8 cellular contexts compared by ENCODE assay signal in genomic region chr14:99518441-99519346, GRCh38. TPM values are rescaled to one million over a fixed set of nuclear protein-coding genes. Genes with fewer than 3 reads are reported as not detected.
A peak's percentile ranks its signal among the peaks of the same experiment; 100 is the strongest.
DNase-seq lines count a peak whose midpoint lies in the region; ATAC-seq, FAIRE-seq and TF ChIP-seq lines count a peak whose summit lies in the region.

No MANE protein-coding gene starts in this region.

- TF ChIP-seq CTCF in Peyer's patch (IDR thresholded peaks at IDR 0.05) (peak; percentile 79 to 98 (median 96)), parathyroid adenoma (IDR thresholded peaks at IDR 0.05) (peak; percentile 96), upper lobe of left lung (IDR thresholded peaks at IDR 0.05) (peak; percentile 94 to 99 (median 97))

- no peak overlapping the region for H3K27ac ChIP-seq in CD4-positive, CD25-positive, alpha-beta regulatory T cell (ENCODE audit: insufficient read depth, low read length, poor library complexity, severe bottlenecking)
- H3K27ac ChIP-seq in Peyer's patch (no peak overlapping the region), parathyroid adenoma (no peak overlapping the region), upper lobe of left lung (no peak overlapping the region)

- H3K9ac ChIP-seq in parathyroid adenoma, result no peak overlapping the region

- no peaks in the 10 kb centered on the region for H3K27me3 ChIP-seq in CD4-positive, CD25-positive, alpha-beta regulatory T cell (ENCODE audit: control insufficient read depth, insufficient read depth, low read length)
- H3K27me3 ChIP-seq in Peyer's patch (no peaks in the 10 kb centered on the region), parathyroid adenoma (ENCODE audit: control insufficient read depth, insufficient read depth, low read length) (no peaks in the 10 kb centered on the region), upper lobe of left lung (no peaks in the 10 kb centered on the region)

- H2AFZ ChIP-seq in parathyroid adenoma, result no peak overlapping the region

- TF ChIP-seq POLR2A in Peyer's patch (IDR thresholded peaks at IDR 0.05) (no peak), upper lobe of left lung (IDR thresholded peaks at IDR 0.05) (no peak)

- peak; percentile 67 to 74 for ATAC-seq in CD4-positive, CD25-positive, alpha-beta regulatory T cell (ENCODE audit: low read depth in 2 of 2)
- ATAC-seq in GM19395 (IDR thresholded peaks at IDR 0.05; ENCODE audit: unreplicated experiment) (peak; percentile 80), upper lobe of left lung (ENCODE audit: low FRiP score in 2 of 2) (peak; percentile 72 to 73)

- no peaks in the 10 kb centered on the region for H3K9me3 Mint-ChIP-seq in CD4-positive, CD25-positive, alpha-beta regulatory T cell

- no peak for TF ChIP-seq EP300 in upper lobe of left lung (IDR thresholded peaks at IDR 0.05)

- H3K4me3 ChIP-seq in CD4-positive, CD25-positive, alpha-beta regulatory T cell (ENCODE audit: low read depth, low read length), result no peak overlapping the region
- H3K4me3 ChIP-seq in Peyer's patch, result no peak overlapping the region
- H3K4me3 ChIP-seq in parathyroid adenoma (ENCODE audit: low read depth, low read length), result no peak overlapping the region
- H3K4me3 ChIP-seq in upper lobe of left lung, result no peak overlapping the region

- DNase-seq in CD4-positive, CD25-positive, alpha-beta regulatory T cell, result peak; percentile 67 to 79 (median 75)
- DNase-seq in HUDEP-2 (lab: John Stamatoyannopoulos, UW; ENCODE audit: unreplicated experiment in 76 of 76), result peak in 58 of 76 experiments; percentile 5 to 70 (median 40)
- DNase-seq in Peyer's patch, result peak; percentile 54 to 90 (median 89)
- peak; percentile 73 to 76 for DNase-seq in activated T-helper 1 cell treated with anti-CD3 and anti-CD28 coated beads, Interleukin-2, amount 50 U/mL, for 16 hours (ENCODE audit: low read depth in 1 of 2, low spot score in 1 of 2)
- DNase-seq in frontal cortex (ENCODE audit: low spot score in 2 of 2), result peak; percentile 79 to 89
- peak; percentile 79 to 97 for DNase-seq in upper lobe of left lung

- H3K4me1 Mint-ChIP-seq in CD4-positive, CD25-positive, alpha-beta regulatory T cell, result no peaks in the 10 kb centered on the region

- H3K27ac Mint-ChIP-seq in CD4-positive, CD25-positive, alpha-beta regulatory T cell, result no peak overlapping the region

- peaks cover 12% of the 10 kb centered on the region for H3K79me2 ChIP-seq in parathyroid adenoma

- 52 to 88% methylated on average over 4 to 18 of the region's 21 CpGs for WGBS in upper lobe of left lung, 2 donors

- H3K36me3 ChIP-seq in CD4-positive, CD25-positive, alpha-beta regulatory T cell (ENCODE audit: control insufficient read depth, insufficient read depth, low read length), result no peaks in the 10 kb centered on the region
- H3K36me3 ChIP-seq in Peyer's patch (peaks cover 0 to 25% (median 0%) of the 10 kb centered on the region in 3 donors), parathyroid adenoma (ENCODE audit: control insufficient read depth, insufficient read depth, low read length) (no peaks in the 10 kb centered on the region), upper lobe of left lung (peaks cover 0 to 23% (median 9%) of the 10 kb centered on the region in 4 donors)

- H3K4me1 ChIP-seq in CD4-positive, CD25-positive, alpha-beta regulatory T cell (ENCODE audit: control insufficient read depth, insufficient read depth, low read length, poor library complexity, severe bottlenecking), result no peaks in the 10 kb centered on the region
- H3K4me1 ChIP-seq in Peyer's patch (peaks cover 0 to 21% (median 0%) of the 10 kb centered on the region in 4 donors), parathyroid adenoma (peaks cover 3% of the 10 kb centered on the region), upper lobe of left lung (peaks cover 10 to 31% (median 17%) of the 10 kb centered on the region in 4 donors)

- no peak for FAIRE-seq in frontal cortex (lab: Jason Lieb, UNC)

- H3K36me3 Mint-ChIP-seq in CD4-positive, CD25-positive, alpha-beta regulatory T cell, result no peaks in the 10 kb centered on the region

- H3K27me3 Mint-ChIP-seq in CD4-positive, CD25-positive, alpha-beta regulatory T cell, result no peaks in the 10 kb centered on the region

- no peaks in the 10 kb centered on the region for H3K9me3 ChIP-seq in CD4-positive, CD25-positive, alpha-beta regulatory T cell (ENCODE audit: control insufficient read depth in 2 of 2, low read length in 2 of 2)
- H3K9me3 ChIP-seq in Peyer's patch (no peaks in the 10 kb centered on the region), parathyroid adenoma (ENCODE audit: control insufficient read depth, low read length) (no peaks in the 10 kb centered on the region), upper lobe of left lung (no peaks in the 10 kb centered on the region)

- H3K4me2 ChIP-seq in parathyroid adenoma (ENCODE audit: low read length), result no peak overlapping the region

- no peak overlapping the region for H3K4me3 Mint-ChIP-seq in CD4-positive, CD25-positive, alpha-beta regulatory T cell

RNA-seq across cellular contexts. Expression of gene CCNK, which starts 37.5 kb away (rescaled TPM):
- 139 TPM for total RNA-seq in CD4-positive, CD25-positive, alpha-beta regulatory T cell
- 10 to 100 TPM in 3 of 4 donors, 1 to 10 TPM in 1; 8.8 to 23.9 (median 20.3) TPM for polyA plus RNA-seq in CD4-positive, CD25-positive, alpha-beta regulatory T cell
- total RNA-seq in Peyer's patch (10 to 100 TPM; 25.7 to 61.9 (median 37.0) TPM), frontal cortex (19.2 TPM), upper lobe of left lung (10 to 100 TPM; 29.8 to 51.1 (median 44.0) TPM)

RNA-seq across cellular contexts. Expression of gene SETD3, which starts 38.0 kb away (rescaled TPM):
- 38.1 TPM for total RNA-seq in CD4-positive, CD25-positive, alpha-beta regulatory T cell
- polyA plus RNA-seq in CD4-positive, CD25-positive, alpha-beta regulatory T cell, result 10 to 100 TPM; 26.5 to 35.2 (median 31.7) TPM
- total RNA-seq in Peyer's patch (100 to 1,000 TPM in 1 of 4 donors, 10 to 100 TPM in 3; 61.9 to 120 (median 68.8) TPM), frontal cortex (119 TPM), upper lobe of left lung (10 to 100 TPM; 59.7 to 99.2 (median 77.6) TPM)
